In genomic region chr5:74390306-74390637, GRCh38 we compare ENCODE assay signal across 25 cellular contexts.
DNase-seq lines count a peak whose midpoint lies in the region; ATAC-seq, FAIRE-seq and TF ChIP-seq lines count a peak whose summit lies in the region.
"Had no signal": no experiment of that assay in that cellular context is flagged by ENCODE, and none has a peak within 500 bp of the region (broad histone marks: within the 10 kb centered on the region; RNA-seq: fewer than 3 reads in every experiment).

No MANE protein-coding gene starts in this region.

- H3K36me3 ChIP-seq in RWPE2 (ENCODE audit: low read depth) (no peaks in the 10 kb centered on the region), keratinocyte (ENCODE audit: control insufficient read depth in 2 of 2, extremely low read depth in 1 of 2, insufficient read depth in 2 of 2, low read length in 2 of 2) (no peaks in the 10 kb centered on the region), parathyroid adenoma (ENCODE audit: control insufficient read depth, insufficient read depth, low read length) (no peaks in the 10 kb centered on the region), mesendoderm (ENCODE audit: control insufficient read depth, insufficient read depth, low read length) (no peaks in the 10 kb centered on the region), heart left ventricle (no peaks in the 10 kb centered on the region)
- H3K36me3 ChIP-seq: BE2C; BLaER1 treated with 17β-estradiol and CSF1 and Interleukin-3, amounts not matched to agents 10 nM and 100 nM; HAP-1 had no signal

- no peak overlapping the region for H2BK15ac ChIP-seq in mesendoderm (replicated peaks; ENCODE audit: low read depth)

- H3K9me1 ChIP-seq in keratinocyte (ENCODE audit: control insufficient read depth, extremely low read depth, insufficient read depth, low read length), result no peaks in the 10 kb centered on the region

- no peaks in the 10 kb centered on the region for H3K79me2 ChIP-seq in keratinocyte (ENCODE audit: control insufficient read depth, insufficient read depth, low read length)
- H3K79me2 ChIP-seq in parathyroid adenoma, result no peaks in the 10 kb centered on the region
- H3K79me2 ChIP-seq in mesendoderm (ENCODE audit: control insufficient read depth, insufficient read depth, low read length), result no peaks in the 10 kb centered on the region

- H3K56ac ChIP-seq in mesendoderm (ENCODE audit: low read length), result no peak overlapping the region

- no peak overlapping the region for H2BK5ac ChIP-seq in mesendoderm (ENCODE audit: low read length)

- H3K9ac ChIP-seq in keratinocyte (ENCODE audit: control insufficient read depth, extremely low read depth, insufficient read depth, low read length) (peak overlapping the region; percentile 35), parathyroid adenoma (no peak overlapping the region), mesendoderm (ENCODE audit: low read length) (no peak overlapping the region)
- H3K9ac ChIP-seq: BLaER1 treated with 17β-estradiol and CSF1 and Interleukin-3, amounts not matched to agents 10 nM and 100 nM had no signal

- H3K9me3 ChIP-seq in RWPE2 (ENCODE audit: severe bottlenecking) (no peaks in the 10 kb centered on the region), keratinocyte (ENCODE audit: control insufficient read depth, low read depth, low read length) (no peaks in the 10 kb centered on the region), parathyroid adenoma (ENCODE audit: control insufficient read depth, low read length) (no peaks in the 10 kb centered on the region), heart left ventricle (no peaks in the 10 kb centered on the region)
- H3K9me3 ChIP-seq: BE2C; BLaER1 treated with 17β-estradiol and CSF1 and Interleukin-3, amounts not matched to agents 10 nM and 100 nM; HAP-1 had no signal

- no peak overlapping the region for H4K5ac ChIP-seq in mesendoderm (ENCODE audit: low read length)

- H3K4ac ChIP-seq in mesendoderm (ENCODE audit: low read depth, low read length), result no peak overlapping the region

- ATAC-seq in RWPE2 (ENCODE audit: low read depth), result no peak
- no peak for ATAC-seq in SK-N-SH treated with all-trans-retinoic acid at 6 μM for 48 hours
- ATAC-seq in heart left ventricle, result no peak
- ATAC-seq: A549, GM12878, GM23338 had no signal

- no peaks in the 10 kb centered on the region for H3K79me1 ChIP-seq in mesendoderm (ENCODE audit: low read length)

- no peak overlapping the region for H4K8ac ChIP-seq in mesendoderm (ENCODE audit: low read depth, low read length)

- H2AFZ ChIP-seq in keratinocyte (ENCODE audit: control insufficient read depth, low read length) (no peak overlapping the region), parathyroid adenoma (peak overlapping the region; percentile 28)
- H2AFZ ChIP-seq: GM23338 had no signal

- WGBS in mesendoderm (ENCODE audit: extremely low coverage, insufficient coverage, low lambda C conversion rate), result no CpG with 5 or more reads among the region's 1 CpG
- WGBS in heart left ventricle, 4 donors, result 71 to 86% (median 84%) methylated on average over 1 of the region's 1 CpG

- H3K4me1 ChIP-seq in RWPE2 (ENCODE audit: insufficient read depth, poor library complexity, severe bottlenecking) (peaks cover 36% of the 10 kb centered on the region), keratinocyte (ENCODE audit: control insufficient read depth, extremely low read depth, insufficient read depth, low read length) (peaks cover 45% of the 10 kb centered on the region), parathyroid adenoma (peaks cover 17% of the 10 kb centered on the region), mesendoderm (ENCODE audit: control insufficient read depth, low read depth, low read length) (peaks cover 4% of the 10 kb centered on the region), heart left ventricle (peaks cover 0 to 11% (median 4%) of the 10 kb centered on the region in 12 donors)
- H3K4me1 ChIP-seq: HAP-1 had no signal

- no peak overlapping the region for H3K18ac ChIP-seq in mesendoderm (ENCODE audit: low read length)

- H3K4me3 ChIP-seq in RWPE2 (ENCODE audit: severe bottlenecking) (no peak overlapping the region), keratinocyte (ENCODE audit: control insufficient read depth in 2 of 3, extremely low read depth in 1 of 3, insufficient read depth in 2 of 3, low read depth in 1 of 3, low read length in 3 of 3) (no peak overlapping the region), parathyroid adenoma (ENCODE audit: low read depth, low read length) (no peak overlapping the region), mesendoderm (ENCODE audit: low read length) (no peak overlapping the region), heart left ventricle (no peak overlapping the region)
- H3K4me3 ChIP-seq: A549; BLaER1 treated with 17β-estradiol and CSF1 and Interleukin-3, amounts not matched to agents 10 nM and 100 nM; GM12878; GM23338; HAP-1 had no signal

- intact Hi-C loops in heart left ventricle (cut with DNase I), result loop anchor here in 2 of 10 donors (5.0 to 10.0 kb wide), 2 partner anchors 252 to 255 kb away; partner anchors contain the start of gene ENC1 (in 2 of the 2)

- H3K4me2 ChIP-seq in keratinocyte (ENCODE audit: control insufficient read depth, extremely low read depth, insufficient read depth, low read depth, low read length) (no peak overlapping the region), parathyroid adenoma (ENCODE audit: low read length) (no peak overlapping the region), mesendoderm (ENCODE audit: low read length) (no peak overlapping the region)
- H3K4me2 ChIP-seq: A549; BLaER1 treated with 17β-estradiol and CSF1 and Interleukin-3, amounts not matched to agents 10 nM and 100 nM; GM23338 had no signal

- FAIRE-seq in keratinocyte (lab: Jason Lieb, UNC), result peak; percentile 53
- FAIRE-seq: A549, D721Med, GM12878, H54 had no signal

- no peak overlapping the region for H2AK5ac ChIP-seq in mesendoderm (ENCODE audit: low read length)

- no peak for DNase-seq in RWPE2 (ENCODE audit: low spot score)
- DNase-seq in keratinocyte (ENCODE audit: low read depth, low spot score), result no peak
- no peak for DNase-seq in mesendoderm
- no peak for DNase-seq in RPMI8226
- no peak for DNase-seq in heart left ventricle
- DNase-seq: 8988T; ACHN; AML-193; CD4-positive, alpha-beta T cell; CD8-positive, alpha-beta memory T cell; DMS 273 treated with DMSO at 0.1 percent for 48 hours; DMS79; EL; GDM1; HFFc6 had no signal

- TF ChIP-seq CTCF in RWPE2 (IDR thresholded peaks at IDR 0.05; ENCODE audit: poor library complexity, severe bottlenecking), result no peak
- TF ChIP-seq CTCF in keratinocyte (optimal IDR thresholded peaks at IDR 0.05 in 1 of 3, IDR thresholded peaks at IDR 0.05 in 1 of 3, conservative IDR thresholded peaks at IDR 0.05 in 1 of 3; ENCODE audit: extremely low read depth in 1 of 3, insufficient read depth in 2 of 3, low read length in 3 of 3), result no peak
- no peak for TF ChIP-seq CTCF in parathyroid adenoma (IDR thresholded peaks at IDR 0.05)
- no peak for TF ChIP-seq CTCF in heart left ventricle (IDR thresholded peaks at IDR 0.05)

- H3K23ac ChIP-seq in mesendoderm (ENCODE audit: low read length), result no peak overlapping the region

- dilution Hi-C loops in keratinocyte (cut with MboI; ENCODE audit: extremely low pct_ligation_motif_present, low sequenced_read_pairs), result no loop called here

- H2BK120ac ChIP-seq in mesendoderm (ENCODE audit: low read depth, low read length), result no peak overlapping the region

- H3K27me3 ChIP-seq in RWPE2 (ENCODE audit: insufficient read depth, poor library complexity, severe bottlenecking) (no peaks in the 10 kb centered on the region), keratinocyte (ENCODE audit: control insufficient read depth, extremely low read depth, insufficient read depth, low read length) (no peaks in the 10 kb centered on the region), parathyroid adenoma (ENCODE audit: control insufficient read depth, insufficient read depth, low read length) (no peaks in the 10 kb centered on the region), mesendoderm (ENCODE audit: insufficient read depth, low read length, poor library complexity) (no peaks in the 10 kb centered on the region), heart left ventricle (no peaks in the 10 kb centered on the region)
- H3K27me3 ChIP-seq: BE2C; BLaER1 treated with 17β-estradiol and CSF1 and Interleukin-3, amounts not matched to agents 10 nM and 100 nM had no signal

- no peak for TF ChIP-seq POLR2A in heart left ventricle (IDR thresholded peaks at IDR 0.05)

- no peaks in the 10 kb centered on the region for H4K20me1 ChIP-seq in keratinocyte (ENCODE audit: control insufficient read depth, extremely low read depth, insufficient read depth, low read length)
- H4K20me1 ChIP-seq: BLaER1 treated with 17β-estradiol and CSF1 and Interleukin-3, amounts not matched to agents 10 nM and 100 nM had no signal

- H3K27ac ChIP-seq in RWPE2 (ENCODE audit: poor library complexity, severe bottlenecking) (peak overlapping the region; percentile 7), keratinocyte (ENCODE audit: control insufficient read depth, insufficient read depth, low read length) (no peak overlapping the region), parathyroid adenoma (no peak overlapping the region), mesendoderm (ENCODE audit: low read depth, low read length) (no peak overlapping the region), heart left ventricle (no peak overlapping the region)
- H3K27ac ChIP-seq: A549; BLaER1 treated with 17β-estradiol and CSF1 and Interleukin-3, amounts not matched to agents 10 nM and 100 nM had no signal

TF ChIP-seq in SK-N-SH treated with all-trans-retinoic acid at 6 μM for 48 hours, 23 proteins besides CTCF, POLR2A, EP300 and RAD21:
- TF ChIP-seq ISL1 (CRISPR knock-in tag; IDR thresholded peaks at IDR 0.05) (peak; percentile 73), ZFP3 (CRISPR knock-in tag; IDR thresholded peaks at IDR 0.05) (peak; percentile 60), ZNF8 (CRISPR knock-in tag; IDR thresholded peaks at IDR 0.05) (no peak)
- TF ChIP-seq, protein P1, sequence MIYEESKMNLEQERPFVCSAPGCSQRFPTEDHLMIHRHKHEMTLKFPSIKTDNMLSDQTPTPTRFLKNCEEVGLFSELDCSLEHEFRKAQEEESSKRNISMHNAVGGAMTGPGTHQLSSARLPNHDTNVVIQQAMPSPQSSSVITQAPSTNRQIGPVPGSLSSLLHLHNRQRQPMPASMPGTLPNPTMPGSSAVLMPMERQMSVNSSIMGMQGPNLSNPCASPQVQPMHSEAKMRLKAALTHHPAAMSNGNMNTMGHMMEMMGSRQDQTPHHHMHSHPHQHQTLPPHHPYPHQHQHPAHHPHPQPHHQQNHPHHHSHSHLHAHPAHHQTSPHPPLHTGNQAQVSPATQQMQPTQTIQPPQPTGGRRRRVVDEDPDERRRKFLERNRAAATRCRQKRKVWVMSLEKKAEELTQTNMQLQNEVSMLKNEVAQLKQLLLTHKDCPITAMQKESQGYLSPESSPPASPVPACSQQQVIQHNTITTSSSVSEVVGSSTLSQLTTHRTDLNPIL (CRISPR knock-in tag; IDR thresholded peaks at IDR 0.05; ENCODE audit: low read depth), result peak; percentile 45; the same call in 1 of the 2 replicates
